39 cellular contexts compared by ENCODE assay signal in genomic region chr10:83144461-83144860, GRCh38.
"Had no signal": no experiment of that assay in that cellular context is flagged by ENCODE, and none has a peak within 500 bp of the region (broad histone marks: within the 10 kb centered on the region; RNA-seq: fewer than 3 reads in every experiment).

No MANE protein-coding gene starts in this region.

- H3K9me3 ChIP-seq: ascending aorta had no signal

- H3K4me3 ChIP-seq: ascending aorta, cardiac muscle cell had no signal

- H3K27ac Mint-ChIP-seq: activated CD4-positive, alpha-beta memory T cell treated with anti-CD3 and anti-CD28 coated beads, Interleukin-2, amount 10 ng/mL, durations not matched to agents 7 days and 5 days; activated CD4-positive, alpha-beta T cell treated with anti-CD3 and anti-CD28 coated beads for 36 hours; activated CD4-positive, alpha-beta T cell treated with anti-CD3 and anti-CD28 coated beads, Interleukin-2, amount 10 ng/mL, durations not matched to agents 7 days and 5 days; activated CD8-positive, alpha-beta memory T cell treated with anti-CD3 and anti-CD28 coated beads, Interleukin-2, amount 10 ng/mL, durations not matched to agents 7 days and 5 days; activated CD8-positive, alpha-beta T cell treated with anti-CD3 and anti-CD28 coated beads, Interleukin-2, amount 10 ng/mL, durations not matched to agents 7 days and 5 days; activated naive CD4-positive, alpha-beta T cell treated with anti-CD3 and anti-CD28 coated beads, Interleukin-2, amount 10 ng/mL, durations not matched to agents 7 days and 5 days; activated naive CD4-positive, alpha-beta T cell treated with anti-CD3 and anti-CD28 coated beads, Interleukin-2, amount 50 U/mL, for 24 hours; activated naive CD8-positive, alpha-beta T cell; activated naive CD8-positive, alpha-beta T cell treated with anti-CD3 and anti-CD28 coated beads, Interleukin-2, amount 10 ng/mL, durations not matched to agents 7 days and 5 days; activated naive CD8-positive, alpha-beta T cell treated with anti-CD3 and anti-CD28 coated beads, Interleukin-2, amount 50 U/mL, for 24 hours; activated T-cell treated with anti-CD3 and anti-CD28 coated beads, Interleukin-2, amount 50 U/mL, for 24 hours; activated T-helper 2 cell treated with anti-CD3 and anti-CD28 coated beads, Interferon-gamma antibody, Interleukin-2, Interleukin-4, amounts not matched to agents 10 μg/mL and 5 μg/mL and 100 μg/mL, durations not matched to agents 14 hours and 24 hours and 36 hours; brain; T-helper 1 cell treated with Interleukin-12 subunit alpha and Interleukin-12 subunit beta and Interleukin-4 antibody, amounts not matched to agents 30 μg/mL and 1 μg/mL, for 36 hours; T-helper 2 cell treated with Interferon-gamma antibody and Interleukin-4, amounts not matched to agents 5 μg/mL and 100 μg/mL, for 36 hours had no signal

- H3K4me1 Mint-ChIP-seq: activated CD4-positive, alpha-beta memory T cell treated with anti-CD3 and anti-CD28 coated beads, Interleukin-2, amount 10 ng/mL, durations not matched to agents 7 days and 5 days; activated CD4-positive, alpha-beta T cell treated with anti-CD3 and anti-CD28 coated beads for 36 hours; activated CD4-positive, alpha-beta T cell treated with anti-CD3 and anti-CD28 coated beads, Interleukin-2, amount 10 ng/mL, durations not matched to agents 7 days and 5 days; activated CD8-positive, alpha-beta memory T cell treated with anti-CD3 and anti-CD28 coated beads, Interleukin-2, amount 10 ng/mL, durations not matched to agents 7 days and 5 days; activated naive CD4-positive, alpha-beta T cell treated with anti-CD3 and anti-CD28 coated beads, Interleukin-2, amount 10 ng/mL, durations not matched to agents 7 days and 5 days; activated naive CD4-positive, alpha-beta T cell treated with anti-CD3 and anti-CD28 coated beads, Interleukin-2, amount 50 U/mL, for 24 hours; activated naive CD8-positive, alpha-beta T cell treated with anti-CD3 and anti-CD28 coated beads, Interleukin-2, amount 10 ng/mL, durations not matched to agents 7 days and 5 days; activated naive CD8-positive, alpha-beta T cell treated with anti-CD3 and anti-CD28 coated beads, Interleukin-2, amount 50 U/mL, for 24 hours; brain; central memory CD8-positive, alpha-beta T cell had no signal

- H3K4me3 Mint-ChIP-seq: activated CD4-positive, alpha-beta memory T cell treated with anti-CD3 and anti-CD28 coated beads, Interleukin-2, amount 10 ng/mL, durations not matched to agents 7 days and 5 days; activated CD4-positive, alpha-beta T cell treated with anti-CD3 and anti-CD28 coated beads for 36 hours; activated CD4-positive, alpha-beta T cell treated with anti-CD3 and anti-CD28 coated beads, Interleukin-2, amount 10 ng/mL, durations not matched to agents 7 days and 5 days; activated CD8-positive, alpha-beta memory T cell treated with anti-CD3 and anti-CD28 coated beads, Interleukin-2, amount 10 ng/mL, durations not matched to agents 7 days and 5 days; activated CD8-positive, alpha-beta T cell treated with anti-CD3 and anti-CD28 coated beads, Interleukin-2, amount 10 ng/mL, durations not matched to agents 7 days and 5 days; activated naive CD4-positive, alpha-beta T cell treated with anti-CD3 and anti-CD28 coated beads, Interleukin-2, amount 10 ng/mL, durations not matched to agents 7 days and 5 days; activated naive CD4-positive, alpha-beta T cell treated with anti-CD3 and anti-CD28 coated beads, Interleukin-2, amount 50 U/mL, for 24 hours; activated naive CD8-positive, alpha-beta T cell; activated naive CD8-positive, alpha-beta T cell treated with anti-CD3 and anti-CD28 coated beads, Interleukin-2, amount 10 ng/mL, durations not matched to agents 7 days and 5 days; activated naive CD8-positive, alpha-beta T cell treated with anti-CD3 and anti-CD28 coated beads, Interleukin-2, amount 50 U/mL, for 24 hours; activated T-cell treated with anti-CD3 and anti-CD28 coated beads, Interleukin-2, amount 50 U/mL, for 24 hours; brain; central memory CD8-positive, alpha-beta T cell; T-helper 1 cell treated with Interleukin-12 subunit alpha and Interleukin-12 subunit beta and Interleukin-4 antibody, amounts not matched to agents 30 μg/mL and 1 μg/mL, for 36 hours; T-helper 2 cell treated with Interferon-gamma antibody and Interleukin-4, amounts not matched to agents 5 μg/mL and 100 μg/mL, for 36 hours had no signal

- H3K9me3 Mint-ChIP-seq: activated CD4-positive, alpha-beta memory T cell treated with anti-CD3 and anti-CD28 coated beads, Interleukin-2, amount 10 ng/mL, durations not matched to agents 7 days and 5 days; activated naive CD8-positive, alpha-beta T cell treated with anti-CD3 and anti-CD28 coated beads, Interleukin-2, amount 10 ng/mL, durations not matched to agents 7 days and 5 days; activated naive CD8-positive, alpha-beta T cell treated with anti-CD3 and anti-CD28 coated beads, Interleukin-2, amount 50 U/mL, for 24 hours; T-helper 1 cell treated with Interleukin-12 subunit alpha and Interleukin-12 subunit beta and Interleukin-4 antibody, amounts not matched to agents 30 μg/mL and 1 μg/mL, for 36 hours had no signal

- H3K27me3 Mint-ChIP-seq: activated CD4-positive, alpha-beta memory T cell treated with anti-CD3 and anti-CD28 coated beads, Interleukin-2, amount 10 ng/mL, durations not matched to agents 7 days and 5 days; activated CD4-positive, alpha-beta T cell treated with anti-CD3 and anti-CD28 coated beads for 36 hours; activated CD4-positive, alpha-beta T cell treated with anti-CD3 and anti-CD28 coated beads, Interleukin-2, amount 10 ng/mL, durations not matched to agents 7 days and 5 days; activated CD8-positive, alpha-beta memory T cell treated with anti-CD3 and anti-CD28 coated beads, Interleukin-2, amount 10 ng/mL, durations not matched to agents 7 days and 5 days; activated naive CD4-positive, alpha-beta T cell treated with anti-CD3 and anti-CD28 coated beads, Interleukin-2, amount 10 ng/mL, durations not matched to agents 7 days and 5 days; activated naive CD4-positive, alpha-beta T cell treated with anti-CD3 and anti-CD28 coated beads, Interleukin-2, amount 50 U/mL, for 24 hours; activated naive CD8-positive, alpha-beta T cell; activated naive CD8-positive, alpha-beta T cell treated with anti-CD3 and anti-CD28 coated beads, Interleukin-2, amount 10 ng/mL, durations not matched to agents 7 days and 5 days; activated naive CD8-positive, alpha-beta T cell treated with anti-CD3 and anti-CD28 coated beads, Interleukin-2, amount 50 U/mL, for 24 hours; activated T-cell treated with anti-CD3 and anti-CD28 coated beads, Interleukin-2, amount 50 U/mL, for 24 hours; central memory CD8-positive, alpha-beta T cell had no signal

- H3K27ac ChIP-seq: ascending aorta, cardiac muscle cell, VCaP had no signal

- DNase-seq: activated CD4-positive, alpha-beta memory T cell treated with anti-CD3 and anti-CD28 coated beads, Interleukin-2, amount 10 ng/mL, durations not matched to agents 7 days and 5 days; activated CD4-positive, alpha-beta T cell treated with anti-CD3 and anti-CD28 coated beads for 1 hour; activated CD4-positive, alpha-beta T cell treated with anti-CD3 and anti-CD28 coated beads for 36 hours; activated CD4-positive, alpha-beta T cell treated with anti-CD3 and anti-CD28 coated beads for 48 hours; activated CD4-positive, alpha-beta T cell treated with anti-CD3 and anti-CD28 coated beads, Interleukin-2, amount 10 ng/mL, durations not matched to agents 7 days and 5 days; activated CD4-positive, alpha-beta T cell treated with anti-CD3 and anti-CD28 coated beads, Interleukin-2, amount 50 U/mL, for 48 hours; activated CD4-positive, CD25-positive, alpha-beta regulatory T cell; activated CD8-positive, alpha-beta memory T cell treated with anti-CD3 and anti-CD28 coated beads for 24 hours; activated CD8-positive, alpha-beta memory T cell treated with anti-CD3 and anti-CD28 coated beads, Interleukin-2, amount 10 ng/mL, durations not matched to agents 7 days and 5 days; activated CD8-positive, alpha-beta memory T cell treated with anti-CD3 and anti-CD28 coated beads, Interleukin-2, amount 50 U/mL, for 48 hours; activated CD8-positive, alpha-beta T cell treated with anti-CD3 and anti-CD28 coated beads, Interleukin-2, amount 10 ng/mL, durations not matched to agents 7 days and 5 days; activated effector memory CD4-positive, alpha-beta T cell treated with Interleukin-2 at 50 U/mL for 16 hours; activated gamma-delta T cell; activated naive CD4-positive, alpha-beta T cell treated with anti-CD3 and anti-CD28 coated beads, Interleukin-2, amount 10 ng/mL, durations not matched to agents 7 days and 5 days; activated naive CD4-positive, alpha-beta T cell treated with Interleukin-2 at 50 U/mL for 16 hours; activated naive CD8-positive, alpha-beta T cell treated with anti-CD3 and anti-CD28 coated beads, Interleukin-2, amount 10 ng/mL, durations not matched to agents 7 days and 5 days; activated naive CD8-positive, alpha-beta T cell treated with anti-CD3 and anti-CD28 coated beads, Interleukin-2, amount 50 U/mL, for 24 hours; activated T-cell treated with anti-CD3 and anti-CD28 coated beads, Interleukin-2, amount 50 U/mL, for 24 hours; activated T-cell treated with anti-CD3 and anti-CD28 coated beads, Interleukin-2, amount 50 U/mL, for 48 hours; amygdala; anterior cingulate cortex; caudate nucleus; cerebellar nuclear complex; T-helper 1 cell; T-helper 2 cell; T-helper 9 cell had no signal

- ATAC-seq: activated CD4-positive, alpha-beta T cell treated with anti-CD3 and anti-CD28 coated beads for 36 hours; activated CD4-positive, CD25-positive, alpha-beta regulatory T cell treated with anti-CD3 and anti-CD28 coated beads, Interleukin-2, amount 50 U/mL, for 24 hours; activated CD8-positive, alpha-beta memory T cell treated with anti-CD3 and anti-CD28 coated beads, Interleukin-2, amount 10 ng/mL, durations not matched to agents 7 days and 5 days; activated CD8-positive, alpha-beta T cell treated with anti-CD3 and anti-CD28 coated beads, Interleukin-2, amount 10 ng/mL, durations not matched to agents 7 days and 5 days; activated naive CD8-positive, alpha-beta T cell treated with anti-CD3 and anti-CD28 coated beads, Interleukin-2, amount 50 U/mL, for 24 hours had no signal

- H3K36me3 ChIP-seq: ascending aorta, cardiac muscle cell had no signal

- FAIRE-seq: bronchial epithelial cell, TTC549 had no signal

- H3K36me3 Mint-ChIP-seq: activated CD8-positive, alpha-beta memory T cell treated with anti-CD3 and anti-CD28 coated beads, Interleukin-2, amount 10 ng/mL, durations not matched to agents 7 days and 5 days; activated naive CD4-positive, alpha-beta T cell treated with anti-CD3 and anti-CD28 coated beads, Interleukin-2, amount 10 ng/mL, durations not matched to agents 7 days and 5 days; activated naive CD4-positive, alpha-beta T cell treated with anti-CD3 and anti-CD28 coated beads, Interleukin-2, amount 50 U/mL, for 24 hours; activated naive CD8-positive, alpha-beta T cell; activated naive CD8-positive, alpha-beta T cell treated with anti-CD3 and anti-CD28 coated beads, Interleukin-2, amount 10 ng/mL, durations not matched to agents 7 days and 5 days; brain had no signal

- H3K4me1 ChIP-seq: ascending aorta had no signal
